Comparison of ENCODE assay signal across 13 cellular contexts in the genomic region with DNA sequence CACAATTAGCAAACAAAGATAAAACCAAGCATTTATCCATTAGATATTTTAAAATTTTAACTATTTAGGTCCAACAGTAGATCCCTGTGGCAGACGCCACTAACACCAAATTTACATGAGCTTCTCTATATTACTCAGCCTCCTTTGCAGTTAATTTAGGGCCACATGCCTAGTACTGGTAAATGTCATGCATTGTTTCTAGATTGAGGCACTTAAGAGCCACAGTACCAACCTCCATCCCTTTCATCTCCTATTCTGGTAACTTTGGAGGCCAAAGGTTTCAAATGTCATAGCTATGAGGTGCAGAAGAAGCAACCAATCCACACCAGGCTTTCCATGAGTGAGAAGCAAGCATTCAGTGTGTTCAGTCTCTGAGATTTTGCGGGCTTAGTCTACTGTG.
A peak's percentile ranks its signal among the peaks of the same experiment; 100 is the strongest.
DNase-seq lines count a peak whose midpoint lies in the region; ATAC-seq lines count a peak whose summit lies in the region.
"Had no signal": no experiment of that assay in that cellular context is flagged by ENCODE, and none has a peak within 500 bp of the region (broad histone marks: within the 10 kb centered on the region; RNA-seq: fewer than 3 reads in every experiment).

No MANE protein-coding gene starts in this region.

- ATAC-seq in GM18870 (IDR thresholded peaks at IDR 0.05; ENCODE audit: unreplicated experiment): peak; percentile 78
- peak; percentile 60 for ATAC-seq in GM21381 (IDR thresholded peaks at IDR 0.05; ENCODE audit: unreplicated experiment)
- ATAC-seq in HG03060 (IDR thresholded peaks at IDR 0.05; ENCODE audit: low read depth, unreplicated experiment): peak; percentile 69
- no peak for ATAC-seq in GM19467 (IDR thresholded peaks at IDR 0.05; ENCODE audit: unreplicated experiment)

- peak; percentile 19 for DNase-seq in myocyte (ENCODE audit: low read depth)
- DNase-seq in NAMALWA (ENCODE audit: low spot score): no peak
- DNase-seq in LoVo (ENCODE audit: low spot score): no peak
- DNase-seq: activated CD4-positive, CD25-positive, alpha-beta regulatory T cell treated with anti-CD3 and anti-CD28 coated beads, Interleukin-2, amount 50 U/mL, for 72 hours; activated T-cell treated with anti-CD3 and anti-CD28 coated beads, Interleukin-2, amount 50 U/mL, for 24 hours; CD4-positive, alpha-beta T cell; cerebellar nuclear complex; KG1; NCI-H774 had no signal
